ENCODE assay signal across 8 cellular contexts in genomic region chr2:162244559-162245031, GRCh38. TPM values are rescaled to one million over a fixed set of nuclear protein-coding genes. Genes with fewer than 3 reads are reported as not detected.
A peak's percentile ranks its signal among the peaks of the same experiment; 100 is the strongest.
DNase-seq lines count a peak whose midpoint lies in the region; ATAC-seq and TF ChIP-seq lines count a peak whose summit lies in the region.

No MANE protein-coding gene starts in this region.

- H3K4me3 ChIP-seq in endocrine pancreas (ENCODE audit: control insufficient read depth, insufficient read depth, low read length) (peak overlapping the region; percentile 86), mesodermal cell (ENCODE audit: extremely low read depth, insufficient read depth, low read length, poor library complexity, severe bottlenecking) (no peak overlapping the region), aorta (ENCODE audit: low read length in 2 of 2) (peak overlapping the region in 1 of 2 donors; percentile 34)

- H3K4me1 ChIP-seq in endocrine pancreas (ENCODE audit: control insufficient read depth, insufficient read depth, low read length) (peaks cover 14% of the 10 kb centered on the region), mesodermal cell (ENCODE audit: control insufficient read depth, insufficient read depth, low read length, poor library complexity, severe bottlenecking) (peaks cover 26% of the 10 kb centered on the region), aorta (ENCODE audit: control insufficient read depth in 1 of 2, insufficient read depth in 2 of 2, low read length in 2 of 2) (peaks cover 2 to 7% of the 10 kb centered on the region in 2 donors)

- TF ChIP-seq CTCF in CD14-positive monocyte (IDR thresholded peaks at IDR 0.05) (no peak), nephron progenitor cell (IDR thresholded peaks at IDR 0.05) (no peak)

- H3K9ac ChIP-seq in endocrine pancreas (ENCODE audit: control insufficient read depth, insufficient read depth, low read length): no peak overlapping the region

- H3K9me3 ChIP-seq in endocrine pancreas (ENCODE audit: control insufficient read depth, low read length): no peaks in the 10 kb centered on the region
- no peaks in the 10 kb centered on the region for H3K9me3 ChIP-seq in mesodermal cell (ENCODE audit: control insufficient read depth, low read length)
- no peaks in the 10 kb centered on the region for H3K9me3 ChIP-seq in aorta (ENCODE audit: control insufficient read depth, low read length)

- peaks cover 0 to 3% (median 0%) of the 10 kb centered on the region in 7 donors for H3K9me3 Mint-ChIP-seq in CD14-positive monocyte
- no peaks in the 10 kb centered on the region for H3K9me3 Mint-ChIP-seq in nephron progenitor cell

- peaks cover 1% of the 10 kb centered on the region for H3K4me1 Mint-ChIP-seq in CD14-positive monocyte
- peaks cover 5% of the 10 kb centered on the region for H3K4me1 Mint-ChIP-seq in nephron progenitor cell

- no peaks in the 10 kb centered on the region for H3K36me3 Mint-ChIP-seq in CD14-positive monocyte
- H3K36me3 Mint-ChIP-seq in nephron progenitor cell (ENCODE audit: low read depth): no peaks in the 10 kb centered on the region

- intact Hi-C loops in aorta (cut with DNase I) (no loop called here), CD14-positive monocyte (cut with micrococcal nuclease) (no loop called here)

- H3K4me3 Mint-ChIP-seq in CD14-positive monocyte: no peak overlapping the region
- no peak overlapping the region for H3K4me3 Mint-ChIP-seq in nephron progenitor cell

- H3K27me3 Mint-ChIP-seq in CD14-positive monocyte (ENCODE audit: low read depth in 3 of 3) (no peaks in the 10 kb centered on the region), nephron progenitor cell (ENCODE audit: low read depth, poor library complexity) (peaks cover under 1% of the 10 kb centered on the region)

- H3K27ac Mint-ChIP-seq in CD14-positive monocyte (no peak overlapping the region), nephron progenitor cell (no peak overlapping the region)

- peak overlapping the region; percentile 81 for H3K27ac ChIP-seq in mesodermal cell (ENCODE audit: low read depth, low read length, severe bottlenecking)
- H3K27ac ChIP-seq in aorta (ENCODE audit: low read depth in 1 of 2, low read length in 2 of 2): peak overlapping the region; percentile 61 to 88

- H3K36me3 ChIP-seq in endocrine pancreas (ENCODE audit: control insufficient read depth, insufficient read depth, low read length) (no peaks in the 10 kb centered on the region), mesodermal cell (ENCODE audit: control insufficient read depth, insufficient read depth, low read length) (no peaks in the 10 kb centered on the region), aorta (ENCODE audit: control insufficient read depth in 1 of 2, insufficient read depth in 2 of 2, low read length in 1 of 2) (no peaks in the 10 kb centered on the region)

- WGBS in mesodermal cell (ENCODE audit: insufficient coverage in 2 of 2), 2 experiments: 100% methylated on average over 1 of the region's 2 CpGs; no CpG with 5 or more reads in 1 of the 2 experiments
- WGBS in aorta, 2 donors: 4% methylated on average over 2 of the region's 2 CpGs

- H3K27me3 ChIP-seq in endocrine pancreas (ENCODE audit: control insufficient read depth, insufficient read depth, low read length) (peaks cover 2% of the 10 kb centered on the region), aorta (ENCODE audit: control insufficient read depth in 1 of 2, insufficient read depth in 2 of 2, low read length in 1 of 2) (no peaks in the 10 kb centered on the region)

- peak; percentile 14 for DNase-seq in DMS53 (lab: John Stamatoyannopoulos, UW)
- no peak for DNase-seq in DMS53 treated with DMSO at 0.1 percent for 48 hours (lab: John Stamatoyannopoulos, UW; ENCODE audit: unreplicated experiment)
- DNase-seq in aorta: peak; percentile 61 to 81
- DNase-seq in CD14-positive monocyte (ENCODE audit: low spot score): no peak
- DNase-seq in nephron progenitor cell: no peak

- peak; percentile 90 for ATAC-seq in aorta (ENCODE audit: low FRiP score)
- ATAC-seq in HG02798 (IDR thresholded peaks at IDR 0.05; ENCODE audit: poor library complexity, unreplicated experiment): no peak

RNA-seq across cellular contexts. Expression of gene FAP, which starts 1.4 kb away (rescaled TPM):
- 0.63 TPM for polyA plus RNA-seq in mesodermal cell (2013, experiment 1 of 2)
- polyA plus RNA-seq in mesodermal cell (2013, experiment 2 of 2): 0.66 TPM
- 10 to 100 TPM; 28.6 to 65.8 TPM for total RNA-seq in aorta
- polyA plus RNA-seq in aorta (10 to 100 TPM; 19.2 to 23.5 TPM), CD14-positive monocyte (not detected)

Comparison
In these comparisons a context has a peak if more than half of its experiments do, and no peak if none do; other contexts are left out.
1. DNase-seq: peak in DMS53 (single experiment) and aorta (2 of 2); none in DMS53 treated with DMSO at 0.1 percent for 48 hours (single experiment), CD14-positive monocyte (single experiment) and nephron progenitor cell (single experiment).
2. RNA of gene FAP, which starts 1.4 kb away (polyA plus RNA-seq): 19.2 to 23.5 TPM in aorta; not detected in CD14-positive monocyte; every median in the first group is over 10 times any median in the second.